ENCODE assay signal across 1 cellular context in the genomic region with DNA sequence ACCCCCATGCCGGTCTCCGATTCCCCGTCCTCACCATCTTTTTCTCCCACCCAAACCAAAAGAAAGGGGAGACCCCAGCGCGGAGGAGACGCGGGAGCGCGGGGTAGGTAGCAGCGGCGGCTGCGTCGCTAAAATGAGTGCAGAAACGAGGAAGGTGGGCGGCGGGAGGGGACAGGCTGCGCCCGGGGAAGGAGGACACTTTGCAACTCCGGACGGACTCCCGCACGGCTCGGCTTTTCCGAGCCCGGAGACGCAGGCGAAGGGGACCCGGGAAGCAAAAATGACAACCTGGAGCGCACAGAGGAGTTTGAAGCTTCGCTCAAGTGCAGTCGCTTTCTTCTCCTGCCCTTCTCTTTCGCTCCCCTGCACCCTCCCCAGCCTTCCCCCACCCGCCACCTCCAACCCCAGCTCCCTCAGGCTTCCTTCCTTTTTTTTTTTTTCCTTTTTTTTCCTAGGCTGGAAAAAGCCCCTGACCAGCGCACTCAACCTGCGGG.
TF ChIP-seq lines count a peak whose summit lies in the region.

No MANE protein-coding gene starts in this region.

TF ChIP-seq in HEK293, 187 proteins besides CTCF, POLR2A, EP300 and RAD21 (continued from another document):
- TF ChIP-seq ZNF341 (tag by site-specific recombination; IDR thresholded peaks at IDR 0.05; ENCODE audit: low read depth) = peak; percentile 18; the same call in 1 of the 2 replicates
- no peak for TF ChIP-seq ZNF10 (tag by site-specific recombination; IDR thresholded peaks at IDR 0.05)
- TF ChIP-seq GLI2 (tag by site-specific recombination; IDR thresholded peaks at IDR 0.05; ENCODE audit: borderline replicate concordance, low read depth) = no peak
- TF ChIP-seq ZBTB6 (tag by site-specific recombination; IDR thresholded peaks at IDR 0.05) = no peak
- TF ChIP-seq HOXA7 (CRISPR knock-in tag; IDR thresholded peaks at IDR 0.05; ENCODE audit: borderline replicate concordance) = no peak
- no peak for TF ChIP-seq ZNF404 (tag by site-specific recombination; IDR thresholded peaks at IDR 0.05)
- TF ChIP-seq, protein P1, sequence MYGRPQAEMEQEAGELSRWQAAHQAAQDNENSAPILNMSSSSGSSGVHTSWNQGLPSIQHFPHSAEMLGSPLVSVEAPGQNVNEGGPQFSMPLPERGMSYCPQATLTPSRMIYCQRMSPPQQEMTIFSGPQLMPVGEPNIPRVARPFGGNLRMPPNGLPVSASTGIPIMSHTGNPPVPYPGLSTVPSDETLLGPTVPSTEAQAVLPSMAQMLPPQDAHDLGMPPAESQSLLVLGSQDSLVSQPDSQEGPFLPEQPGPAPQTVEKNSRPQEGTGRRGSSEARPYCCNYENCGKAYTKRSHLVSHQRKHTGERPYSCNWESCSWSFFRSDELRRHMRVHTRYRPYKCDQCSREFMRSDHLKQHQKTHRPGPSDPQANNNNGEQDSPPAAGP (tag by site-specific recombination; IDR thresholded peaks at IDR 0.05) = no peak
- TF ChIP-seq ZNF621 (tag by site-specific recombination; IDR thresholded peaks at IDR 0.05) = no peak
- no peak for TF ChIP-seq ZNF776 (tag by site-specific recombination; IDR thresholded peaks at IDR 0.05; ENCODE audit: borderline replicate concordance)
- TF ChIP-seq ZNF138 (tag by site-specific recombination; IDR thresholded peaks at IDR 0.05; ENCODE audit: borderline replicate concordance) = no peak
- TF ChIP-seq SP7 (tag by site-specific recombination; IDR thresholded peaks at IDR 0.05) = no peak
- TF ChIP-seq ZNF830 (tag by site-specific recombination; IDR thresholded peaks at IDR 0.05; ENCODE audit: low read depth) = no peak
- no peak for TF ChIP-seq ZNF48 (tag by site-specific recombination; IDR thresholded peaks at IDR 0.05)
- no peak for TF ChIP-seq ZBTB8A (tag by site-specific recombination; IDR thresholded peaks at IDR 0.05)
- TF ChIP-seq WT1 (tag by site-specific recombination; IDR thresholded peaks at IDR 0.05) = no peak
- TF ChIP-seq ZNF211 (tag by site-specific recombination; IDR thresholded peaks at IDR 0.05; ENCODE audit: low read depth) = no peak
- no peak for TF ChIP-seq ZNF112 (tag by site-specific recombination; IDR thresholded peaks at IDR 0.05)
- TF ChIP-seq ZNF274 (IDR thresholded peaks at IDR 0.05; ENCODE audit: low read length) = no peak
- TF ChIP-seq ZNF274 (tag by site-specific recombination; IDR thresholded peaks at IDR 0.05; ENCODE audit: borderline replicate concordance) = no peak
- TF ChIP-seq ZNF416 (tag by site-specific recombination; IDR thresholded peaks at IDR 0.05) = no peak
- no peak for TF ChIP-seq ZNF423 (tag by site-specific recombination; IDR thresholded peaks at IDR 0.05)
- no peak for TF ChIP-seq ZSCAN23 (tag by site-specific recombination; IDR thresholded peaks at IDR 0.05)
- TF ChIP-seq ZNF529 (tag by site-specific recombination; IDR thresholded peaks at IDR 0.05; ENCODE audit: insufficient replicate concordance) = no peak
- TF ChIP-seq ZFHX2 (tag by site-specific recombination; conservative IDR thresholded peaks at IDR 0.05) = peak; percentile 45
- TF ChIP-seq ZBTB11 (tag by site-specific recombination; conservative IDR thresholded peaks at IDR 0.05; ENCODE audit: low read depth) = no peak; the same call in 1 of the 2 replicates
- no peak for TF ChIP-seq ZNF133 (tag by site-specific recombination; IDR thresholded peaks at IDR 0.05)
